In the genomic region with DNA sequence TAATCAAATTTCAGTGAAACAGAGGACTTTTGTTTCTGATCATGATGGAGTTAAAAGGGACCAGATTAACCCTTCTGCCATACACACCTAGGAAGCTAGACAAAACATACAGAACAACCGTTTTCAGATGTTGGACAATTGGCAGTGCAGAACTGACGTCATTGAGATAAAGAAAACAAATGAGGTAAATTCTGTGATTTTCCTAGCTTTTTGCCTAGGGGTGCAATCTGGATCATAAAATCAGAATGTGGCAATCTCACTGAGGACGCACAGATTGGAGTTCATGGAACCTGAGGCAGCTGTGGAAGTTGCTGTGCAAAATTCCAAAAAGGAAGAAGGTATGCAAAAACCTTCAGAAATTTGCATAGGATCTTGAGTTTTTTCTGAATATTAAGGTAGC, we compare ENCODE assay signal across 1 cellular context.
TF ChIP-seq lines count a peak whose summit lies in the region.

No MANE protein-coding gene starts in this region.

TF ChIP-seq in GM23338, 12 proteins besides CTCF, POLR2A, EP300 and RAD21 (continued from another document):
- TF ChIP-seq, protein P1, sequence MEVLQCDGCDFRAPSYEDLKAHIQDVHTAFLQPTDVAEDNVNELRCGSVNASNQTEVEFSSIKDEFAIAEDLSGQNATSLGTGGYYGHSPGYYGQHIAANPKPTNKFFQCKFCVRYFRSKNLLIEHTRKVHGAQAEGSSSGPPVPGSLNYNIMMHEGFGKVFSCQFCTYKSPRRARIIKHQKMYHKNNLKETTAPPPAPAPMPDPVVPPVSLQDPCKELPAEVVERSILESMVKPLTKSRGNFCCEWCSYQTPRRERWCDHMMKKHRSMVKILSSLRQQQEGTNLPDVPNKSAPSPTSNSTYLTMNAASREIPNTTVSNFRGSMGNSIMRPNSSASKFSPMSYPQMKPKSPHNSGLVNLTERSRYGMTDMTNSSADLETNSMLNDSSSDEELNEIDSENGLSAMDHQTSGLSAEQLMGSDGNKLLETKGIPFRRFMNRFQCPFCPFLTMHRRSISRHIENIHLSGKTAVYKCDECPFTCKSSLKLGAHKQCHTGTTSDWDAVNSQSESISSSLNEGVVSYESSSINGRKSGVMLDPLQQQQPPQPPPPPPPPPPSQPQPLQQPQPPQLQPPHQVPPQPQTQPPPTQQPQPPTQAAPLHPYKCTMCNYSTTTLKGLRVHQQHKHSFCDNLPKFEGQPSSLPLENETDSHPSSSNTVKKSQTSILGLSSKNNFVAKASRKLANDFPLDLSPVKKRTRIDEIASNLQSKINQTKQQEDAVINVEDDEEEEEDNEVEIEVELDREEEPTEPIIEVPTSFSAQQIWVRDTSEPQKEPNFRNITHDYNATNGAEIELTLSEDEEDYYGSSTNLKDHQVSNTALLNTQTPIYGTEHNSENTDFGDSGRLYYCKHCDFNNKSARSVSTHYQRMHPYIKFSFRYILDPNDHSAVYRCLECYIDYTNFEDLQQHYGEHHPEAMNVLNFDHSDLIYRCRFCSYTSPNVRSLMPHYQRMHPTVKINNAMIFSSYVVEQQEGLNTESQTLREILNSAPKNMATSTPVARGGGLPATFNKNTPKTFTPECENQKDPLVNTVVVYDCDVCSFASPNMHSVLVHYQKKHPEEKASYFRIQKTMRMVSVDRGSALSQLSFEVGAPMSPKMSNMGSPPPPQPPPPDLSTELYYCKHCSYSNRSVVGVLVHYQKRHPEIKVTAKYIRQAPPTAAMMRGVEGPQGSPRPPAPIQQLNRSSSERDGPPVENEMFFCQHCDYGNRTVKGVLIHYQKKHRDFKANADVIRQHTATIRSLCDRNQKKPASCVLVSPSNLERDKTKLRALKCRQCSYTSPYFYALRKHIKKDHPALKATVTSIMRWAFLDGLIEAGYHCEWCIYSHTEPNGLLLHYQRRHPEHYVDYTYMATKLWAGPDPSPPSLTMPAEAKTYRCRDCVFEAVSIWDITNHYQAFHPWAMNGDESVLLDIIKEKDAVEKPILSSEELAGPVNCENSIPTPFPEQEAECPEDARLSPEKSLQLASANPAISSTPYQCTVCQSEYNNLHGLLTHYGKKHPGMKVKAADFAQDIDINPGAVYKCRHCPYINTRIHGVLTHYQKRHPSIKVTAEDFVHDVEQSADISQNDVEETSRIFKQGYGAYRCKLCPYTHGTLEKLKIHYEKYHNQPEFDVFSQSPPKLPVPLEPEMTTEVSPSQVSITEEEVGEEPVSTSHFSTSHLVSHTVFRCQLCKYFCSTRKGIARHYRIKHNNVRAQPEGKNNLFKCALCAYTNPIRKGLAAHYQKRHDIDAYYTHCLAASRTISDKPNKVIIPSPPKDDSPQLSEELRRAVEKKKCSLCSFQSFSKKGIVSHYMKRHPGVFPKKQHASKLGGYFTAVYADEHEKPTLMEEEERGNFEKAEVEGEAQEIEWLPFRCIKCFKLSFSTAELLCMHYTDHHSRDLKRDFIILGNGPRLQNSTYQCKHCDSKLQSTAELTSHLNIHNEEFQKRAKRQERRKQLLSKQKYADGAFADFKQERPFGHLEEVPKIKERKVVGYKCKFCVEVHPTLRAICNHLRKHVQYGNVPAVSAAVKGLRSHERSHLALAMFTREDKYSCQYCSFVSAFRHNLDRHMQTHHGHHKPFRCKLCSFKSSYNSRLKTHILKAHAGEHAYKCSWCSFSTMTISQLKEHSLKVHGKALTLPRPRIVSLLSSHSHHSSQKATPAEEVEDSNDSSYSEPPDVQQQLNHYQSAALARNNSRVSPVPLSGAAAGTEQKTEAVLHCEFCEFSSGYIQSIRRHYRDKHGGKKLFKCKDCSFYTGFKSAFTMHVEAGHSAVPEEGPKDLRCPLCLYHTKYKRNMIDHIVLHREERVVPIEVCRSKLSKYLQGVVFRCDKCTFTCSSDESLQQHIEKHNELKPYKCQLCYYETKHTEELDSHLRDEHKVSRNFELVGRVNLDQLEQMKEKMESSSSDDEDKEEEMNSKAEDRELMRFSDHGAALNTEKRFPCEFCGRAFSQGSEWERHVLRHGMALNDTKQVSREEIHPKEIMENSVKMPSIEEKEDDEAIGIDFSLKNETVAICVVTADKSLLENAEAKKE (CRISPR knock-in tag; IDR thresholded peaks at IDR 0.05), result no peak
